Comparison of ENCODE assay signal across 15 cellular contexts in genomic region chr17:38354466-38354865, GRCh38. TPM values are rescaled to one million over a fixed set of nuclear protein-coding genes. Genes with fewer than 3 reads are reported as not detected.
DNase-seq lines count a peak whose midpoint lies in the region; ATAC-seq and TF ChIP-seq lines count a peak whose summit lies in the region.
"Had no signal": no experiment of that assay in that cellular context is flagged by ENCODE, and none has a peak within 500 bp of the region (broad histone marks: within the 10 kb centered on the region; RNA-seq: fewer than 3 reads in every experiment).

No MANE protein-coding gene starts in this region.

- no peak overlapping the region for H3K9ac ChIP-seq in PC-3 (ENCODE audit: low read length)

- H3K4me1 Mint-ChIP-seq in activated naive CD4-positive, alpha-beta T cell treated with anti-CD3 and anti-CD28 coated beads, Interleukin-2, amount 50 U/mL, for 24 hours = peaks cover 59% of the 10 kb centered on the region
- peaks cover 31% of the 10 kb centered on the region for H3K4me1 Mint-ChIP-seq in glutamatergic neuron (ENCODE audit: low read depth, unreplicated experiment)
- peaks cover 54% of the 10 kb centered on the region for H3K4me1 Mint-ChIP-seq in stimulated activated effector memory CD8-positive, alpha-beta T cell treated with anti-CD3 and anti-CD28 coated beads, Interleukin-12 subunit alpha, Interleukin-12 subunit beta, amount 100 ng/mL, for 72 hours

- no peaks in the 10 kb centered on the region for H3K9me2 ChIP-seq in PC-3 (replicated peaks; ENCODE audit: low read length)

- H3K9me3 ChIP-seq in PC-3 (ENCODE audit: low read length) = no peaks in the 10 kb centered on the region
- H3K9me3 ChIP-seq: transverse colon had no signal

- peak overlapping the region; percentile 6 for H3K27ac Mint-ChIP-seq in activated naive CD4-positive, alpha-beta T cell treated with anti-CD3 and anti-CD28 coated beads, Interleukin-2, amount 50 U/mL, for 24 hours
- no peak overlapping the region for H3K27ac Mint-ChIP-seq in glutamatergic neuron (ENCODE audit: unreplicated experiment)
- H3K27ac Mint-ChIP-seq in stimulated activated effector memory CD8-positive, alpha-beta T cell treated with anti-CD3 and anti-CD28 coated beads, Interleukin-12 subunit alpha, Interleukin-12 subunit beta, amount 100 ng/mL, for 72 hours = no peak overlapping the region

- H2AFZ ChIP-seq in PC-3 (ENCODE audit: low read length) = no peak overlapping the region

- no peaks in the 10 kb centered on the region for H3K36me3 ChIP-seq in PC-3 (ENCODE audit: low read depth, low read length)
- H3K36me3 ChIP-seq: transverse colon, WERI-Rb-1 had no signal

- ATAC-seq in PC-3 (no peak), GM21528 (IDR thresholded peaks at IDR 0.05; ENCODE audit: low FRiP score, unreplicated experiment) (no peak)
- no peak for ATAC-seq in stimulated activated effector memory CD8-positive, alpha-beta T cell treated with anti-CD3 and anti-CD28 coated beads, Interleukin-12 subunit alpha, Interleukin-12 subunit beta, amount 100 ng/mL, for 72 hours
- ATAC-seq: sciatic nerve had no signal

- no peaks in the 10 kb centered on the region for H3K27me3 Mint-ChIP-seq in activated naive CD4-positive, alpha-beta T cell treated with anti-CD3 and anti-CD28 coated beads, Interleukin-2, amount 50 U/mL, for 24 hours
- H3K27me3 Mint-ChIP-seq in glutamatergic neuron (ENCODE audit: unreplicated experiment) = peaks cover 7% of the 10 kb centered on the region

- no peak for DNase-seq in activated naive CD4-positive, alpha-beta T cell treated with anti-CD3 and anti-CD28 coated beads, Interleukin-2, amount 50 U/mL, for 16 hours
- DNase-seq in PC-3 (no peak), glutamatergic neuron (no peak), GM10266 (ENCODE audit: extremely low spot score) (no peak)
- DNase-seq in stimulated activated effector memory CD8-positive, alpha-beta T cell treated with anti-CD3 and anti-CD28 coated beads, Interleukin-12 subunit alpha, Interleukin-12 subunit beta, amount 100 ng/mL, for 72 hours (ENCODE audit: low spot score in 2 of 2) = no peak
- DNase-seq in stimulated activated CD4-positive, alpha-beta T cell treated with anti-CD3 and anti-CD28 coated beads, Interleukin-4, amount 100 ng/mL, for 4 hours = no peak
- DNase-seq: midbrain, NCI-H524, SHP77, transverse colon, WERI-Rb-1 had no signal

- H3K79me2 ChIP-seq in PC-3 (ENCODE audit: low read length) = peaks cover 48% of the 10 kb centered on the region

- BruUV-seq in PC-3 (replicated peaks; lab: Mats Ljungman, UMichigan) = no TSS peak

- no peak overlapping the region for H3K27ac ChIP-seq in PC-3 (ENCODE audit: low read length)
- H3K27ac ChIP-seq: WERI-Rb-1 had no signal

- TF ChIP-seq CTCF in PC-3 (conservative IDR thresholded peaks at IDR 0.05; ENCODE audit: low read depth, low read length) (no peak), glutamatergic neuron (IDR thresholded peaks at IDR 0.05; ENCODE audit: partially characterized antibody, unreplicated experiment) (no peak), GM10266 (IDR thresholded peaks at IDR 0.05; ENCODE audit: control insufficient read depth, insufficient read depth, low read depth, missing control alignments) (no peak)

- H4K20me1 ChIP-seq in PC-3 (ENCODE audit: low read length) = no peaks in the 10 kb centered on the region

- POLR2A ChIA-PET in PC-3 (lab: Charles Lee; ENCODE audit: unreplicated experiment) = no interaction called here

- no peaks in the 10 kb centered on the region for H3K27me3 ChIP-seq in PC-3 (ENCODE audit: low read length)
- H3K27me3 ChIP-seq: transverse colon had no signal

- no peaks in the 10 kb centered on the region for H3K9me3 Mint-ChIP-seq in activated naive CD4-positive, alpha-beta T cell treated with anti-CD3 and anti-CD28 coated beads, Interleukin-2, amount 50 U/mL, for 24 hours
- peaks cover 4% of the 10 kb centered on the region for H3K9me3 Mint-ChIP-seq in glutamatergic neuron (ENCODE audit: unreplicated experiment)
- H3K9me3 Mint-ChIP-seq in stimulated activated effector memory CD8-positive, alpha-beta T cell treated with anti-CD3 and anti-CD28 coated beads, Interleukin-12 subunit alpha, Interleukin-12 subunit beta, amount 100 ng/mL, for 72 hours = no peaks in the 10 kb centered on the region

- peak overlapping the region; percentile 40 for H3K4me3 Mint-ChIP-seq in activated naive CD4-positive, alpha-beta T cell treated with anti-CD3 and anti-CD28 coated beads, Interleukin-2, amount 50 U/mL, for 24 hours
- H3K4me3 Mint-ChIP-seq in glutamatergic neuron (ENCODE audit: unreplicated experiment) = peak overlapping the region; percentile 86
- H3K4me3 Mint-ChIP-seq in stimulated activated effector memory CD8-positive, alpha-beta T cell treated with anti-CD3 and anti-CD28 coated beads, Interleukin-12 subunit alpha, Interleukin-12 subunit beta, amount 100 ng/mL, for 72 hours = peak overlapping the region; percentile 81

- CTCF ChIA-PET in PC-3 (lab: Charles Lee) = no interaction called here

- no peaks in the 10 kb centered on the region for H3F3A ChIP-seq in PC-3 (ENCODE audit: low read length, unreplicated experiment)

- peak overlapping the region; percentile 91 for H3K4me2 ChIP-seq in PC-3 (ENCODE audit: low read length)

- peaks cover 9% of the 10 kb centered on the region; the same call in 1 of the 2 replicates for H3K4me1 ChIP-seq in PC-3 (ENCODE audit: insufficient read depth, low read length)

- intact Hi-C loops in PC-3 (cut with micrococcal nuclease) = no loop called here

- H3K4me3 ChIP-seq in PC-3 (ENCODE audit: low read length) = no peak overlapping the region

- no peaks in the 10 kb centered on the region for H3K36me3 Mint-ChIP-seq in activated naive CD4-positive, alpha-beta T cell treated with anti-CD3 and anti-CD28 coated beads, Interleukin-2, amount 50 U/mL, for 24 hours
- H3K36me3 Mint-ChIP-seq in glutamatergic neuron (ENCODE audit: unreplicated experiment) = no peaks in the 10 kb centered on the region
- no peaks in the 10 kb centered on the region for H3K36me3 Mint-ChIP-seq in stimulated activated effector memory CD8-positive, alpha-beta T cell treated with anti-CD3 and anti-CD28 coated beads, Interleukin-12 subunit alpha, Interleukin-12 subunit beta, amount 100 ng/mL, for 72 hours

RNA-seq across cellular contexts. Expression of gene SOCS7, which starts 2.8 kb away (rescaled TPM):
- total RNA-seq in PC-3 (2014; rRNA removed) (7.4 and 9.8 TPM in 2 replicates), glutamatergic neuron (ENCODE audit: unreplicated experiment) (33.3 TPM)

RNA-seq across cellular contexts. Expression of gene GPR179, which starts 10.7 kb away (rescaled TPM):
- not detected in 2 replicates for total RNA-seq in PC-3 (2014; rRNA removed)
- 0.07 TPM for total RNA-seq in glutamatergic neuron (ENCODE audit: unreplicated experiment)
- total RNA-seq: epithelial cell of proximal tubule had no signal

RNA-seq across cellular contexts. Expression of gene MRPL45, which starts 57.5 kb away (rescaled TPM):
- total RNA-seq in PC-3 (2014; rRNA removed) = 31.4 and 34.3 TPM in 2 replicates
- total RNA-seq in glutamatergic neuron (ENCODE audit: unreplicated experiment) = 34.0 TPM
